8 cellular contexts compared by ENCODE assay signal in genomic region chr7:42931447-42931833, GRCh38. TPM values are rescaled to one million over a fixed set of nuclear protein-coding genes. Genes with fewer than 3 reads are reported as not detected.
DNase-seq lines count a peak whose midpoint lies in the region; ATAC-seq and TF ChIP-seq lines count a peak whose summit lies in the region.

No MANE protein-coding gene starts in this region.

- no peaks in the 10 kb centered on the region for H3K9me3 ChIP-seq in tibial artery

- no peak for TF ChIP-seq CTCF in tibial artery (IDR thresholded peaks at IDR 0.05)

- H3K36me3 Mint-ChIP-seq in activated CD8-positive, alpha-beta memory T cell treated with anti-CD3 and anti-CD28 coated beads, Interleukin-2, amount 10 ng/mL, durations not matched to agents 7 days and 5 days, result peaks cover 39% of the 10 kb centered on the region
- no peaks in the 10 kb centered on the region for H3K36me3 Mint-ChIP-seq in activated naive CD8-positive, alpha-beta T cell

- DNase-seq in activated CD8-positive, alpha-beta memory T cell treated with anti-CD3 and anti-CD28 coated beads, Interleukin-2, amount 10 ng/mL, durations not matched to agents 7 days and 5 days, result peak; percentile 49
- no peak for DNase-seq in activated CD8-positive, alpha-beta memory T cell treated with anti-CD3 and anti-CD28 coated beads, Interleukin-2, amount 50 U/mL, for 4 hours
- DNase-seq in left colon (no peak), tibial artery (no peak), NCI-H1694 treated with DMSO at 0.1 percent for 48 hours (lab: John Stamatoyannopoulos, UW) (no peak)

- H3K9me3 Mint-ChIP-seq in activated CD8-positive, alpha-beta memory T cell treated with anti-CD3 and anti-CD28 coated beads, Interleukin-2, amount 10 ng/mL, durations not matched to agents 7 days and 5 days (ENCODE audit: low read depth), result no peaks in the 10 kb centered on the region
- no peaks in the 10 kb centered on the region for H3K9me3 Mint-ChIP-seq in activated naive CD8-positive, alpha-beta T cell (ENCODE audit: low read depth)

- ATAC-seq in activated CD8-positive, alpha-beta memory T cell treated with anti-CD3 and anti-CD28 coated beads, Interleukin-2, amount 10 ng/mL, durations not matched to agents 7 days and 5 days, result no peak
- ATAC-seq in left colon (peak; percentile 1), HG02678 (IDR thresholded peaks at IDR 0.05; ENCODE audit: unreplicated experiment) (no peak), GM21528 (IDR thresholded peaks at IDR 0.05; ENCODE audit: low FRiP score, unreplicated experiment) (no peak)

- H3K4me1 Mint-ChIP-seq in activated CD8-positive, alpha-beta memory T cell treated with anti-CD3 and anti-CD28 coated beads, Interleukin-2, amount 10 ng/mL, durations not matched to agents 7 days and 5 days, result peaks cover 61% of the 10 kb centered on the region
- H3K4me1 Mint-ChIP-seq in activated naive CD8-positive, alpha-beta T cell (ENCODE audit: low read depth), result peaks cover 74% of the 10 kb centered on the region

- H3K4me3 ChIP-seq in tibial artery, result peak overlapping the region; percentile 63

- H3K27me3 ChIP-seq in tibial artery, result no peaks in the 10 kb centered on the region

- CTCF ChIA-PET in activated CD8-positive, alpha-beta memory T cell treated with anti-CD3 and anti-CD28 coated beads, Interleukin-2, amount 10 ng/mL, durations not matched to agents 7 days and 5 days (lab: Charles Lee), result interaction anchor here (1.1 to 2.2 kb wide), 9 partner anchors 10 to 651 kb away, joined by 3 to 26 read pairs (median 5); partner anchors contain the start of genes C7orf25 and STK17A

- peak overlapping the region; percentile 73 to 74 for H3K27ac ChIP-seq in tibial artery

- peaks cover under 1 to 19% (median 10%) of the 10 kb centered on the region in 3 donors for H3K36me3 ChIP-seq in tibial artery

- H3K4me1 ChIP-seq in tibial artery, result peaks cover 5 to 59% (median 27%) of the 10 kb centered on the region in 4 donors

- H3K4me3 Mint-ChIP-seq in activated CD8-positive, alpha-beta memory T cell treated with anti-CD3 and anti-CD28 coated beads, Interleukin-2, amount 10 ng/mL, durations not matched to agents 7 days and 5 days, result peak overlapping the region; percentile 100
- H3K4me3 Mint-ChIP-seq in activated naive CD8-positive, alpha-beta T cell, result peak overlapping the region; percentile 96

- intact Hi-C loops in left colon (cut with DNase I, micrococcal nuclease), result no loop called here
- intact Hi-C loops in tibial artery (cut with DNase I; ENCODE audit: low total_unique reads), result no loop called here

- H3K27me3 Mint-ChIP-seq in activated CD8-positive, alpha-beta memory T cell treated with anti-CD3 and anti-CD28 coated beads, Interleukin-2, amount 10 ng/mL, durations not matched to agents 7 days and 5 days, result no peaks in the 10 kb centered on the region
- no peaks in the 10 kb centered on the region for H3K27me3 Mint-ChIP-seq in activated naive CD8-positive, alpha-beta T cell

- peak overlapping the region; percentile 100 for H3K27ac Mint-ChIP-seq in activated CD8-positive, alpha-beta memory T cell treated with anti-CD3 and anti-CD28 coated beads, Interleukin-2, amount 10 ng/mL, durations not matched to agents 7 days and 5 days
- H3K27ac Mint-ChIP-seq in activated naive CD8-positive, alpha-beta T cell, result peak overlapping the region; percentile 100

RNA-seq across cellular contexts. Expression of gene PSMA2, which starts 0.5 kb away (rescaled TPM):
- 100 to 1,000 TPM; 135 to 158 TPM for total RNA-seq in activated CD8-positive, alpha-beta memory T cell treated with anti-CD3 and anti-CD28 coated beads, Interleukin-2, amount 10 ng/mL, durations not matched to agents 7 days and 5 days
- total RNA-seq in left colon, result 10 to 100 TPM; 55.5 to 73.0 TPM

RNA-seq across cellular contexts. Expression of gene MRPL32, which starts 0.7 kb away (rescaled TPM):
- total RNA-seq in activated CD8-positive, alpha-beta memory T cell treated with anti-CD3 and anti-CD28 coated beads, Interleukin-2, amount 10 ng/mL, durations not matched to agents 7 days and 5 days, result 10 to 100 TPM; 48.5 to 54.4 TPM
- total RNA-seq in left colon, result 10 to 100 TPM; 40.1 to 43.3 TPM

RNA-seq across cellular contexts. Expression of gene C7orf25, which starts 19.6 kb away (rescaled TPM):
- total RNA-seq in activated CD8-positive, alpha-beta memory T cell treated with anti-CD3 and anti-CD28 coated beads, Interleukin-2, amount 10 ng/mL, durations not matched to agents 7 days and 5 days, result 1 to 10 TPM; 5.9 to 6.8 TPM
- total RNA-seq in left colon, result 1 to 10 TPM; 2.7 to 6.0 TPM
